Comparison of ENCODE assay signal across 18 cellular contexts in the genomic region with DNA sequence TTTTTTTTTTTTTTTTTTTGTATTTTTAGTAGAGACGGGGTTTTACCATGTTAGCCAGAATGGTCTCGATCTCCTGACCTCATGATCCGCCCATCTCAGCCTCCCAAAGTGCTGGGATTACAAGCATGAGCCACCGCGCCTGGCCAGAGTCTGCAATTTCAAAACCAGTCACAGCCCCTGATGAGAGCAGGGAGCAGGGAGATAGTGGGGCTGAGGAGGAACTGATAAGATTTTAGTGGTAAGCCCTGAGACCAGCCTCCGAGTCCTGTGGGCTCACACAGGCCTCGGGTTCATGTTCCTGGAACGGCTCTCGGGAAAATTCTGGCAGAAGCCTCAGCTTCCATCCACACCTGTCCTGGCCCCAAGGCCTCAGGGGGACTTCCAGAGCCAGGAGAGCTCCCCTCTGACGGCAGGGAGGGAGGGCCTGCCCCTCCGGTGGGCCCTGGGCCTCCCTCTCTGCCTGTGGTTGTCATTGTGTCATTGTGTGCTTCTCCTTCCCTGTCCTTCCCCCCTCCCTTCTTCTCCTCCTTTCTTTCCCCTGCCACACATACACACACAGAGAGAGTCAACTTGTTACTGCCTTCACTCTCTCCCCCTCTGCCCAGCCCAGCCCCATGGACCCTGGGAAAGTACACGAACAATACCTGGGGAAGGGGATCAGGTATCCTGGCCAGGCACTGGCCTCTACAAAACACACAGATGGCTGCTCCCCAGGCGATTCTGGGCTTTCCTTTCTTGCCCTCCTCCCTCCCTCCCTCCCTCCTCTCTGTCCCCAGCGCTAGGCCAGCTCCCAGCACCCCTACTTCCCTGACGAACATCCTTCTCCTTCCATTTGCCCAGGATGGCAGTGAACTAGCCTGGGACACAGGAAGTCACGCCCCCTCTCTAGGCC.
DNase-seq lines count a peak whose midpoint lies in the region; ATAC-seq, FAIRE-seq and TF ChIP-seq lines count a peak whose summit lies in the region.
"Had no signal": no experiment of that assay in that cellular context is flagged by ENCODE, and none has a peak within 500 bp of the region (broad histone marks: within the 10 kb centered on the region; RNA-seq: fewer than 3 reads in every experiment).

No MANE protein-coding gene starts in this region.

- H3K4me2 ChIP-seq in K562 (ENCODE audit: insufficient read depth, low read length) = no peak overlapping the region; the same call in 1 of the 2 replicates

- no peaks in the 10 kb centered on the region; the same call in 1 of the 2 replicates for H4K20me1 ChIP-seq in K562 (replicated peaks; ENCODE audit: control insufficient read depth, insufficient read depth, low read length)

- no peaks in the 10 kb centered on the region for H3K36me3 Mint-ChIP-seq in neural crest cell (ENCODE audit: low read depth)
- no peaks in the 10 kb centered on the region for H3K36me3 Mint-ChIP-seq in endothelial cell (ENCODE audit: low read depth, unreplicated experiment)
- H3K36me3 Mint-ChIP-seq: memory B cell had no signal

- ATAC-seq in K562 = peak; percentile 89
- ATAC-seq in gastroesophageal sphincter = no peak
- ATAC-seq: activated CD8-positive, alpha-beta memory T cell treated with anti-CD3 and anti-CD28 coated beads, Interleukin-2, amount 10 ng/mL, durations not matched to agents 7 days and 5 days; HCT116 had no signal

- H3K27ac ChIP-seq in K562 (ENCODE audit: extremely low read depth, low read depth, low read length) = no peak overlapping the region
- no peak overlapping the region for H3K27ac ChIP-seq in gastroesophageal sphincter

- CTCF ChIA-PET in K562 (lab: Yijun Ruan, JAX; ENCODE audit: low intra/inter-chr PET ratio) = no interaction called here

- H3K27me3 ChIP-seq in K562 (ENCODE audit: control insufficient read depth in 2 of 2, insufficient read depth in 2 of 2, low read length in 2 of 2) = peaks cover 6 to 21% of the 10 kb centered on the region in 2 experiments; a peak in 4 of 5 replicates
- peaks cover 17% of the 10 kb centered on the region for H3K27me3 ChIP-seq in gastroesophageal sphincter

- DNase-seq in G401 (ENCODE audit: low spot score) = peak; percentile 92
- DNase-seq in MV-4-11 (lab: John Stamatoyannopoulos, UW) = peak; percentile 78
- peak; percentile 48 to 68 (median 59) for DNase-seq in K562 (ENCODE audit: extremely low read depth in 1 of 4, low spot score in 3 of 4)
- no peak for DNase-seq in neural crest cell (ENCODE audit: low read depth, low spot score)
- no peak for DNase-seq in SHP77 (lab: John Stamatoyannopoulos, UW)
- no peak for DNase-seq in endothelial cell (ENCODE audit: low spot score)
- DNase-seq: activated CD4-positive, CD25-positive, alpha-beta regulatory T cell; activated CD8-positive, alpha-beta memory T cell treated with anti-CD3 and anti-CD28 coated beads, Interleukin-2, amount 10 ng/mL, durations not matched to agents 7 days and 5 days; Calu3; cortex of kidney; GF-D8; NCI-H2081 treated with DMSO at 0.1 percent for 48 hours; NCI-H524 treated with DMSO at 0.1 percent for 48 hours; stimulated activated CD4-positive, alpha-beta T cell treated with anti-CD3 and anti-CD28 coated beads, Interleukin-1b, Interleukin-23, amount 100 ng/mL, for 48 hours had no signal

- H3K4me1 Mint-ChIP-seq in neural crest cell (peaks cover 17% of the 10 kb centered on the region), endothelial cell (ENCODE audit: unreplicated experiment) (peaks cover 10% of the 10 kb centered on the region)

- FAIRE-seq in K562 (lab: Jason Lieb, UNC) = no peak
- FAIRE-seq: RCC 7860 had no signal

- H3K9me3 ChIP-seq in K562 (replicated peaks; ENCODE audit: control insufficient read depth, insufficient read depth, low read depth, low read length) = no peaks in the 10 kb centered on the region
- H3K9me3 ChIP-seq in gastroesophageal sphincter = no peaks in the 10 kb centered on the region

- H3K9me1 ChIP-seq in K562 (ENCODE audit: control insufficient read depth, insufficient read depth, low read length) = no peaks in the 10 kb centered on the region

- H3K27me3 Mint-ChIP-seq in neural crest cell (ENCODE audit: low read depth) (no peaks in the 10 kb centered on the region), endothelial cell (ENCODE audit: unreplicated experiment) (no peaks in the 10 kb centered on the region)

- POLR2A ChIA-PET in K562 (lab: Yijun Ruan, JAX) = interaction anchor here (1.2 kb wide), 1 partner anchor 11 kb away, joined by 3 read pairs; no protein-coding TSS in a partner anchor

- H3K4me3 ChIP-seq in K562 (no peak overlapping the region), gastroesophageal sphincter (no peak overlapping the region)

- H2AFZ ChIP-seq in K562 (ENCODE audit: low read depth, low read length) = no peak overlapping the region

- H3K27ac Mint-ChIP-seq in neural crest cell (ENCODE audit: unreplicated experiment) (peak overlapping the region; percentile 91), endothelial cell (ENCODE audit: unreplicated experiment) (no peak overlapping the region)
- H3K27ac Mint-ChIP-seq: activated CD8-positive, alpha-beta memory T cell treated with anti-CD3 and anti-CD28 coated beads, Interleukin-2, amount 10 ng/mL, durations not matched to agents 7 days and 5 days; memory B cell had no signal

- TF ChIP-seq POLR2A in K562 (conservative IDR thresholded peaks at IDR 0.05) = no peak
- no peak for TF ChIP-seq POLR2A in gastroesophageal sphincter (IDR thresholded peaks at IDR 0.05)

- peak overlapping the region in 1 of 2 experiments; percentile 10; a peak in 1 of 4 replicates for H3K9ac ChIP-seq in K562 (ENCODE audit: insufficient read depth in 1 of 2, low read depth in 2 of 2, low read length in 2 of 2)

- no peak overlapping the region for H3K4me3 Mint-ChIP-seq in neural crest cell
- no peak overlapping the region for H3K4me3 Mint-ChIP-seq in endothelial cell (ENCODE audit: unreplicated experiment)
- H3K4me3 Mint-ChIP-seq: activated CD8-positive, alpha-beta memory T cell treated with anti-CD3 and anti-CD28 coated beads, Interleukin-2, amount 10 ng/mL, durations not matched to agents 7 days and 5 days; memory B cell had no signal

- TF ChIP-seq RAD21 in K562 (CRISPR knock-in tag; conservative IDR thresholded peaks at IDR 0.05 in 1 of 2, IDR thresholded peaks at IDR 0.05 in 1 of 2) = 0 out of 4 replicates have a peak, but pooled peaks of 1 of the 2 experiments have one; percentile 3

- WGBS in K562 (ENCODE audit: insufficient coverage, low coverage, missing lambda C conversion rate) = 2% methylated on average over 9 of the region's 16 CpGs
- WGBS in gastroesophageal sphincter (ENCODE audit: low coverage in 1 of 2), 2 donors = 60 to 84% methylated on average over 2 to 4 of the region's 16 CpGs

- H3K79me2 ChIP-seq in K562 (ENCODE audit: control insufficient read depth, insufficient read depth, low read length) = no peaks in the 10 kb centered on the region

- no TSS peak for BruUV-seq in K562 (replicated peaks; lab: Mats Ljungman, UMichigan)

- intact Hi-C loops in K562 (cut with micrococcal nuclease) = no loop called here

- H3K4me1 ChIP-seq in K562 (replicated peaks in 1 of 2; ENCODE audit: control insufficient read depth in 2 of 2, insufficient read depth in 2 of 2, low read length in 2 of 2) (peaks cover 0 to 12% of the 10 kb centered on the region in 2 experiments; a peak in 4 of 5 replicates), gastroesophageal sphincter (no peaks in the 10 kb centered on the region)

- TF ChIP-seq CTCF in K562 (IDR thresholded peaks at IDR 0.05 in 2 of 3, conservative IDR thresholded peaks at IDR 0.05 in 1 of 3; ENCODE audit: insufficient read depth in 2 of 3, low read depth in 1 of 3, low read length in 3 of 3) = no peak
- TF ChIP-seq CTCF in neural crest cell (conservative IDR thresholded peaks at IDR 0.05) = no peak
- no peak for TF ChIP-seq CTCF in endothelial cell (IDR thresholded peaks at IDR 0.05; ENCODE audit: unreplicated experiment)
- TF ChIP-seq CTCF in gastroesophageal sphincter (IDR thresholded peaks at IDR 0.05) = no peak

- H3K36me3 ChIP-seq in K562 (ENCODE audit: control insufficient read depth, insufficient read depth, low read length) = no peaks in the 10 kb centered on the region
- H3K36me3 ChIP-seq in gastroesophageal sphincter = no peaks in the 10 kb centered on the region

- H3K9me3 Mint-ChIP-seq in neural crest cell (no peaks in the 10 kb centered on the region), endothelial cell (ENCODE audit: unreplicated experiment) (no peaks in the 10 kb centered on the region)
- H3K9me3 Mint-ChIP-seq: memory B cell had no signal

- in situ Hi-C loops in G401 (cut with HindIII; ENCODE audit: low sequenced_read_pairs) (no loop called here), K562 (cut with MboI) (no loop called here)

- no peak for TF ChIP-seq EP300 in K562 (IDR thresholded peaks at IDR 0.05; ENCODE audit: low read length)
- no peak for TF ChIP-seq EP300 in gastroesophageal sphincter (IDR thresholded peaks at IDR 0.05)

TF ChIP-seq in K562, 482 proteins besides CTCF, POLR2A, EP300 and RAD21 (continues in another document):
- TF ChIP-seq ZC3H8 (IDR thresholded peaks at IDR 0.05) (no peak), ZNF140 (CRISPR knock-in tag; IDR thresholded peaks at IDR 0.05) (no peak), L3MBTL2 (IDR thresholded peaks at IDR 0.05) (0 out of 2 replicates have a peak, but pooled peaks have one; percentile 2), THRAP3 (IDR thresholded peaks at IDR 0.05; ENCODE audit: borderline replicate concordance) (no peak), ZNF24 (IDR thresholded peaks at IDR 0.05) (no peak)
- TF ChIP-seq, protein P1, sequence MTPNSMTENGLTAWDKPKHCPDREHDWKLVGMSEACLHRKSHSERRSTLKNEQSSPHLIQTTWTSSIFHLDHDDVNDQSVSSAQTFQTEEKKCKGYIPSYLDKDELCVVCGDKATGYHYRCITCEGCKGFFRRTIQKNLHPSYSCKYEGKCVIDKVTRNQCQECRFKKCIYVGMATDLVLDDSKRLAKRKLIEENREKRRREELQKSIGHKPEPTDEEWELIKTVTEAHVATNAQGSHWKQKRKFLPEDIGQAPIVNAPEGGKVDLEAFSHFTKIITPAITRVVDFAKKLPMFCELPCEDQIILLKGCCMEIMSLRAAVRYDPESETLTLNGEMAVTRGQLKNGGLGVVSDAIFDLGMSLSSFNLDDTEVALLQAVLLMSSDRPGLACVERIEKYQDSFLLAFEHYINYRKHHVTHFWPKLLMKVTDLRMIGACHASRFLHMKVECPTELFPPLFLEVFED (CRISPR knock-in tag; conservative IDR thresholded peaks at IDR 0.05) = no peak

Comparison
In these comparisons a context has a peak if more than half of its experiments do, and no peak if none do; other contexts are left out.
1. DNase-seq: peak in G401 (single experiment), MV-4-11 (single experiment) and K562 (4 of 4); none in neural crest cell (single experiment), SHP77 (0 of 2) and endothelial cell (single experiment).